Comparison of ENCODE assay signal across 16 cellular contexts in genomic region chr2:120486946-120487345, GRCh38.
A peak's percentile ranks its signal among the peaks of the same experiment; 100 is the strongest.
DNase-seq lines count a peak whose midpoint lies in the region; ATAC-seq and TF ChIP-seq lines count a peak whose summit lies in the region.
"Had no signal": no experiment of that assay in that cellular context is flagged by ENCODE, and none has a peak within 500 bp of the region (broad histone marks: within the 10 kb centered on the region; RNA-seq: fewer than 3 reads in every experiment).

No MANE protein-coding gene starts in this region.

- H2AFZ ChIP-seq in Karpas-422 (ENCODE audit: low read length), result no peak overlapping the region

- no peaks in the 10 kb centered on the region for H4K20me1 ChIP-seq in Karpas-422 (ENCODE audit: insufficient read depth, low read depth, low read length)

- H3K9me3 ChIP-seq in breast epithelium, result no peaks in the 10 kb centered on the region
- no peaks in the 10 kb centered on the region for H3K9me3 ChIP-seq in Karpas-422 (ENCODE audit: low read length)
- H3K9me3 ChIP-seq: body of pancreas, suprapubic skin had no signal

- H3K27ac ChIP-seq in breast epithelium, result peak overlapping the region; percentile 31 to 64
- no peak overlapping the region for H3K27ac ChIP-seq in Karpas-422 (ENCODE audit: low read length)
- no peak overlapping the region for H3K27ac ChIP-seq in foreskin keratinocyte
- H3K27ac ChIP-seq: body of pancreas, SK-N-MC, suprapubic skin had no signal

- H3K4me1 ChIP-seq in breast epithelium, result no peaks in the 10 kb centered on the region
- no peaks in the 10 kb centered on the region for H3K4me1 ChIP-seq in Karpas-422 (ENCODE audit: low read length)
- H3K4me1 ChIP-seq in foreskin keratinocyte, result peaks cover 7% of the 10 kb centered on the region
- H3K4me1 ChIP-seq: body of pancreas, suprapubic skin had no signal

- TF ChIP-seq POLR2A in breast epithelium (IDR thresholded peaks at IDR 0.05), result no peak

- H3K27ac Mint-ChIP-seq in CD14-positive monocyte, result no peak overlapping the region
- H3K27ac Mint-ChIP-seq: B cell, WTC11 had no signal

- H3K79me2 ChIP-seq in Karpas-422 (ENCODE audit: low read length), result no peaks in the 10 kb centered on the region

- no peaks in the 10 kb centered on the region for H3K4me1 Mint-ChIP-seq in CD14-positive monocyte
- H3K4me1 Mint-ChIP-seq: B cell had no signal

- H3K4me3 Mint-ChIP-seq in CD14-positive monocyte, result no peak overlapping the region
- H3K4me3 Mint-ChIP-seq: B cell, WTC11 had no signal

- peaks cover 0 to 5% (median 0%) of the 10 kb centered on the region in 7 donors for H3K9me3 Mint-ChIP-seq in CD14-positive monocyte
- H3K9me3 Mint-ChIP-seq: WTC11 had no signal

- intact Hi-C loops in breast epithelium (cut with DNase I; ENCODE audit: low total_unique reads) (no loop called here), CD14-positive monocyte (cut with micrococcal nuclease) (no loop called here)

- H3K9me2 ChIP-seq in Karpas-422 (replicated peaks; ENCODE audit: insufficient read depth, low read length), result no peaks in the 10 kb centered on the region

- ATAC-seq in GM18517 (IDR thresholded peaks at IDR 0.05; ENCODE audit: unreplicated experiment) (no peak), foreskin keratinocyte (no peak)
- ATAC-seq: body of pancreas, WTC11 had no signal

- H3K4me3 ChIP-seq in AG10803 (ENCODE audit: low read length) (no peak overlapping the region), breast epithelium (no peak overlapping the region), Karpas-422 (ENCODE audit: low read length) (no peak overlapping the region)
- H3K4me3 ChIP-seq: body of pancreas, SK-N-MC, suprapubic skin had no signal

- H3K9ac ChIP-seq in Karpas-422 (ENCODE audit: low read length), result no peak overlapping the region

- H3K4me2 ChIP-seq in Karpas-422 (ENCODE audit: low read depth, low read length, poor library complexity, severe bottlenecking), result no peak overlapping the region

- H3K36me3 ChIP-seq in breast epithelium (no peaks in the 10 kb centered on the region), Karpas-422 (ENCODE audit: insufficient read depth, low read length) (no peaks in the 10 kb centered on the region)
- H3K36me3 ChIP-seq: suprapubic skin had no signal

- H3K36me3 Mint-ChIP-seq in CD14-positive monocyte, result no peaks in the 10 kb centered on the region
- H3K36me3 Mint-ChIP-seq: WTC11 had no signal

- peak; percentile 40 for DNase-seq in AG10803 (ENCODE audit: low read depth)
- peak; percentile 74 for DNase-seq in HT1080 (ENCODE audit: low read depth)
- peak in 1 of 2 donors; percentile 50 for DNase-seq in breast epithelium (ENCODE audit: low spot score in 2 of 2)
- DNase-seq in kidney tubule cell (ENCODE audit: low spot score), result peak; percentile 78
- no peak for DNase-seq in Karpas-422
- DNase-seq in foreskin keratinocyte, result no peak
- no peak for DNase-seq in CD14-positive monocyte (ENCODE audit: low spot score)
- DNase-seq: activated gamma-delta T cell treated with Interleukin-2 at 50 U/mL for 16 hours, body of pancreas, NCI-H1105, NCI-H226 had no signal

- TF ChIP-seq CTCF in AG10803 (conservative IDR thresholded peaks at IDR 0.05; ENCODE audit: low read length) (no peak), breast epithelium (IDR thresholded peaks at IDR 0.05) (no peak), foreskin keratinocyte (conservative IDR thresholded peaks at IDR 0.05) (no peak), CD14-positive monocyte (IDR thresholded peaks at IDR 0.05) (no peak)

- peaks cover 0 to 10% (median 7%) of the 10 kb centered on the region in 3 donors for H3K27me3 Mint-ChIP-seq in CD14-positive monocyte (ENCODE audit: low read depth in 3 of 3)

- H3K27me3 ChIP-seq in breast epithelium, result no peaks in the 10 kb centered on the region
- no peaks in the 10 kb centered on the region for H3K27me3 ChIP-seq in Karpas-422 (ENCODE audit: low read length)
- H3K27me3 ChIP-seq in foreskin keratinocyte, result no peaks in the 10 kb centered on the region
- H3K27me3 ChIP-seq: body of pancreas had no signal

Comparison
In these comparisons a context has a peak if more than half of its experiments do, and no peak if none do; other contexts are left out.
1. DNase-seq: peak in AG10803 (single experiment), HT1080 (single experiment) and kidney tubule cell (single experiment); none in Karpas-422 (single experiment), foreskin keratinocyte (0 of 2) and CD14-positive monocyte (single experiment).
2. H3K27ac ChIP-seq: peak in breast epithelium (2 of 2); none in Karpas-422 (single experiment) and foreskin keratinocyte (single experiment).